ENCODE assay signal across 1 cellular context in genomic region chr12:53451661-53452158, GRCh38.
A peak's percentile ranks its signal among the peaks of the same experiment; 100 is the strongest.
TF ChIP-seq lines count a peak whose summit lies in the region.

Gene PCBP2, plus strand, starts transcription at chr12:53452102. Its CDS starts 2,699 bp downstream, at chr12:53454801.

TF ChIP-seq in K562, 482 proteins besides CTCF, POLR2A, EP300 and RAD21 (continued from another document and continues in another):
- no peak for TF ChIP-seq ZNF592 (IDR thresholded peaks at IDR 0.05)
- no peak for TF ChIP-seq SRSF3 (IDR thresholded peaks at IDR 0.05; ENCODE audit: insufficient read depth, low read length)
- TF ChIP-seq CBFB (CRISPR knock-in tag; IDR thresholded peaks at IDR 0.05) = no peak
- no peak for TF ChIP-seq PRMT5 (CRISPR knock-in tag; IDR thresholded peaks at IDR 0.05)
- TF ChIP-seq PML (IDR thresholded peaks at IDR 0.05; ENCODE audit: low read length) = peak; percentile 38; the same call in 1 of the 2 replicates
- TF ChIP-seq ESRRA (IDR thresholded peaks at IDR 0.05; ENCODE audit: borderline replicate concordance, low read depth) = peak; percentile 74; the same call in 1 of the 2 replicates
- no peak for TF ChIP-seq MAFG (tag; conservative IDR thresholded peaks at IDR 0.05)
- no peak for TF ChIP-seq KLF16 (IDR thresholded peaks at IDR 0.05)
- TF ChIP-seq DPF2 (IDR thresholded peaks at IDR 0.05) = peak; percentile 61
- TF ChIP-seq HDAC6 (IDR thresholded peaks at IDR 0.05; ENCODE audit: low read depth, low read length) = no peak
- peak in 1 of 2 experiments; percentile 94; a peak in 2 of 4 replicates for TF ChIP-seq ARNT (IDR thresholded peaks at IDR 0.05)
- TF ChIP-seq MCM5 (IDR thresholded peaks at IDR 0.05; ENCODE audit: low read depth) = no peak
- no peak for TF ChIP-seq MECOM (CRISPR knock-in tag; IDR thresholded peaks at IDR 0.05)
- no peak for TF ChIP-seq ZNF407 (IDR thresholded peaks at IDR 0.05; ENCODE audit: low read depth)
- no peak; a peak in 2 of 4 replicates for TF ChIP-seq SRF (CRISPR knock-in tag; IDR thresholded peaks at IDR 0.05)
- TF ChIP-seq SFPQ (IDR thresholded peaks at IDR 0.05; ENCODE audit: low read depth, low read length) = no peak
- peak; percentile 57 for TF ChIP-seq ARID1B (IDR thresholded peaks at IDR 0.05)
- TF ChIP-seq U2AF1 (optimal IDR thresholded peaks at IDR 0.05; ENCODE audit: low read depth, low read length) = no peak
- TF ChIP-seq LARP7 (IDR thresholded peaks at IDR 0.05) = 0 out of 2 replicates have a peak, but pooled peaks have one; percentile 74
- TF ChIP-seq POLR2G (IDR thresholded peaks at IDR 0.05; ENCODE audit: low read depth, low read length) = peak; percentile 90
- no peak for TF ChIP-seq FOXK1 (CRISPR knock-in tag; IDR thresholded peaks at IDR 0.05; ENCODE audit: borderline replicate concordance)
- peak; percentile 75 for TF ChIP-seq MAX (CRISPR knock-in tag; IDR thresholded peaks at IDR 0.05)
- peak; percentile 90 for TF ChIP-seq GTF2F1 (IDR thresholded peaks at IDR 0.05; ENCODE audit: low read depth, low read length)
- peak; percentile 24; the same call in 1 of the 2 replicates for TF ChIP-seq FOXM1 (IDR thresholded peaks at IDR 0.05; ENCODE audit: low read depth)
- no peak; the same call in 1 of the 2 replicates for TF ChIP-seq FOXM1 (CRISPR knock-in tag; IDR thresholded peaks at IDR 0.05; ENCODE audit: low read depth)
- TF ChIP-seq ZC3H11A (IDR thresholded peaks at IDR 0.05; ENCODE audit: low read depth, low read length) = no peak
- TF ChIP-seq NCOA1 (IDR thresholded peaks at IDR 0.05; ENCODE audit: low read depth) = peak; percentile 64; the same call in 1 of the 2 replicates
- TF ChIP-seq ZNF79 (CRISPR knock-in tag; IDR thresholded peaks at IDR 0.05; ENCODE audit: low read depth) = no peak
- TF ChIP-seq RBM25 (IDR thresholded peaks at IDR 0.05; ENCODE audit: low read depth, low read length, severe bottlenecking) = no peak
- TF ChIP-seq MLLT1 (IDR thresholded peaks at IDR 0.05) = peak; percentile 34 to 93; a peak in 2 of 4 replicates
- peak; percentile 79 for TF ChIP-seq MYC (IDR thresholded peaks at IDR 0.05; ENCODE audit: low read depth, low read length)
- no peak for TF ChIP-seq MYC (CRISPR knock-in tag; IDR thresholded peaks at IDR 0.05; ENCODE audit: borderline replicate concordance, low read depth)
- no peak for TF ChIP-seq ZNF41 (CRISPR knock-in tag; conservative IDR thresholded peaks at IDR 0.05)
- TF ChIP-seq POLR3A (IDR thresholded peaks at IDR 0.05; ENCODE audit: borderline replicate concordance, extremely low read depth, insufficient read depth, insufficient read length) = no peak
- no peak for TF ChIP-seq FOXJ2 (tag; IDR thresholded peaks at IDR 0.05)
- no peak for TF ChIP-seq NFATC3 (IDR thresholded peaks at IDR 0.05)
- TF ChIP-seq TAF1 (IDR thresholded peaks at IDR 0.05; ENCODE audit: control insufficient read depth, extremely low read depth, insufficient read depth, low read length, severe bottlenecking) = peak; percentile 80
- no peak for TF ChIP-seq CHAMP1 (IDR thresholded peaks at IDR 0.05)
- TF ChIP-seq NR0B1 (IDR thresholded peaks at IDR 0.05; ENCODE audit: partially characterized antibody) = no peak
- TF ChIP-seq THRAP3 (IDR thresholded peaks at IDR 0.05; ENCODE audit: borderline replicate concordance) = peak; percentile 84; the same call in 1 of the 2 replicates
- TF ChIP-seq DIDO1 (tag; IDR thresholded peaks at IDR 0.05; ENCODE audit: low read depth) = peak; percentile 55; the same call in 1 of the 2 replicates
- peak; percentile 86; the same call in 1 of the 2 replicates for TF ChIP-seq TRIM28 (IDR thresholded peaks at IDR 0.05)
- TF ChIP-seq CBX8 (IDR thresholded peaks at IDR 0.05; ENCODE audit: borderline replicate concordance, extremely low read depth, low read depth, low read length, poor library complexity, severe bottlenecking) = no peak
- no peak for TF ChIP-seq MCM7 (IDR thresholded peaks at IDR 0.05)
- no peak for TF ChIP-seq RFX5 (IDR thresholded peaks at IDR 0.05; ENCODE audit: low read depth, low read length)
- no peak for TF ChIP-seq ZNF12 (CRISPR knock-in tag; IDR thresholded peaks at IDR 0.05)
- no peak for TF ChIP-seq CAMTA2 (CRISPR knock-in tag; conservative IDR thresholded peaks at IDR 0.05)
- 0 out of 2 replicates have a peak, but pooled peaks have one; percentile 79 for TF ChIP-seq DNMT1 (IDR thresholded peaks at IDR 0.05)
- no peak for TF ChIP-seq ZKSCAN8 (CRISPR knock-in tag; IDR thresholded peaks at IDR 0.05)
- no peak for TF ChIP-seq ZNF239 (CRISPR knock-in tag; IDR thresholded peaks at IDR 0.05)
